Comparison of ENCODE assay signal across 22 cellular contexts in the genomic region with DNA sequence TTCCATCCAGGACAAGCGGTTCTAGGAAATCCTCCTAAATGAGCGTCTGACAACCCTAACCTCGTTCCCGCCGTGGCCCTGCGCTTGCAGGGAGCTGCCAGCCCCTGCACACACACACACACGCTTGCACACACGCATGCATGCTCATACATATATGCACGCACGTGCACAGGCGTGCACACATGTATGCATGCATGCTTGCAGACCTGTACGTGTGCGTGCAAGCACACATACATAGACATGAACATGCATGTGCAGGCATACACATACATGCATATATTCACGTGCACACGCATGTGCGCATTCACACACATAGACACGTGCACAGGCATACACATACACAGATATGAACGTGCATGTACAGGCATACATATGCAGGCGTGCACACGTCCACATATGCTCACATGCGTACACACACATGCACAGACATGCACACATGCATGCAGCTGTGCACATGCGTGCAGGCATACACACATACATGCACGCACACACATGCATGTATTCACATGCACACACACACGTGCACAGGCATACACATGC. TPM values are rescaled to one million over a fixed set of nuclear protein-coding genes. Genes with fewer than 3 reads are reported as not detected.
A peak's percentile ranks its signal among the peaks of the same experiment; 100 is the strongest.
DNase-seq lines count a peak whose midpoint lies in the region; ATAC-seq and TF ChIP-seq lines count a peak whose summit lies in the region.
"Had no signal": no experiment of that assay in that cellular context is flagged by ENCODE, and none has a peak within 500 bp of the region (broad histone marks: within the 10 kb centered on the region; RNA-seq: fewer than 3 reads in every experiment).

No MANE protein-coding gene starts in this region.

- no peak overlapping the region for H2BK120ac ChIP-seq in mesenchymal stem cell (ENCODE audit: low read depth, low read length)

- H3K9me3 Mint-ChIP-seq in type B pancreatic cell = no peaks in the 10 kb centered on the region
- H3K9me3 Mint-ChIP-seq: activated naive CD8-positive, alpha-beta T cell treated with anti-CD3 and anti-CD28 coated beads, Interleukin-2, amount 50 U/mL, for 24 hours had no signal

- peak overlapping the region; percentile 22 for H4K8ac ChIP-seq in mesenchymal stem cell (ENCODE audit: low read length)

- peaks cover 71 to 75% of the 10 kb centered on the region in 2 experiments for H3K36me3 ChIP-seq in mesenchymal stem cell (ENCODE audit: control insufficient read depth in 1 of 2, insufficient read depth in 2 of 2, low read depth in 1 of 2, low read length in 2 of 2)
- peaks cover 0 to 66% (median 0%) of the 10 kb centered on the region in 3 donors for H3K36me3 ChIP-seq in tibial nerve

- no peak for TF ChIP-seq EP300 in tibial nerve (IDR thresholded peaks at IDR 0.05)

- ATAC-seq in right cardiac atrium (peak; percentile 1), Right ventricle myocardium inferior (no peak), foreskin keratinocyte (no peak)
- ATAC-seq: activated naive CD8-positive, alpha-beta T cell treated with anti-CD3 and anti-CD28 coated beads, Interleukin-2, amount 50 U/mL, for 24 hours had no signal

- no peak overlapping the region for H3K23ac ChIP-seq in mesenchymal stem cell (ENCODE audit: low read length in 2 of 2)

- no peak overlapping the region for H3K27ac Mint-ChIP-seq in type B pancreatic cell
- H3K27ac Mint-ChIP-seq: activated naive CD8-positive, alpha-beta T cell treated with anti-CD3 and anti-CD28 coated beads, Interleukin-2, amount 50 U/mL, for 24 hours had no signal

- no peak overlapping the region for H2AFZ ChIP-seq in mesenchymal stem cell (ENCODE audit: low read depth, low read length)

- H3K9me3 ChIP-seq in right cardiac atrium (ENCODE audit: control insufficient read depth, low read length) (no peaks in the 10 kb centered on the region), mesenchymal stem cell (ENCODE audit: control insufficient read depth, low read length) (no peaks in the 10 kb centered on the region), tibial nerve (no peaks in the 10 kb centered on the region)
- H3K9me3 ChIP-seq: A549, BE2C, SJCRH30 had no signal

- TF ChIP-seq POLR2A in tibial nerve (IDR thresholded peaks at IDR 0.05) = no peak

- peak overlapping the region; percentile 65 for H3K4me3 Mint-ChIP-seq in type B pancreatic cell
- H3K4me3 Mint-ChIP-seq: activated naive CD8-positive, alpha-beta T cell treated with anti-CD3 and anti-CD28 coated beads, Interleukin-2, amount 50 U/mL, for 24 hours had no signal

- H3K4me1 Mint-ChIP-seq in type B pancreatic cell (ENCODE audit: unreplicated experiment) = peaks cover 11% of the 10 kb centered on the region
- H3K4me1 Mint-ChIP-seq: activated naive CD8-positive, alpha-beta T cell treated with anti-CD3 and anti-CD28 coated beads, Interleukin-2, amount 50 U/mL, for 24 hours had no signal

- H3K4me1 ChIP-seq in right cardiac atrium (ENCODE audit: control insufficient read depth, insufficient read depth, low read length) (peaks cover 12% of the 10 kb centered on the region), mesenchymal stem cell (ENCODE audit: control insufficient read depth, insufficient read depth, low read depth, low read length) (peaks cover 20% of the 10 kb centered on the region), foreskin keratinocyte (no peaks in the 10 kb centered on the region), tibial nerve (peaks cover 0 to 60% (median 20%) of the 10 kb centered on the region in 4 donors)

- H3K27me3 ChIP-seq in right cardiac atrium (ENCODE audit: control insufficient read depth, insufficient read depth) (no peaks in the 10 kb centered on the region), mesenchymal stem cell (ENCODE audit: control insufficient read depth in 1 of 2, insufficient read depth in 1 of 2, low read length in 2 of 2) (no peaks in the 10 kb centered on the region), foreskin keratinocyte (no peaks in the 10 kb centered on the region), tibial nerve (no peaks in the 10 kb centered on the region)
- H3K27me3 ChIP-seq: BE2C, SJCRH30 had no signal

- no peak overlapping the region for H2BK15ac ChIP-seq in mesenchymal stem cell (ENCODE audit: low read depth, poor library complexity, severe bottlenecking)

- intact Hi-C loops in right cardiac atrium (cut with DNase I) (no loop called here), Right ventricle myocardium inferior (cut with DNase I) (no loop called here)

- H3K27ac ChIP-seq in right cardiac atrium (ENCODE audit: low read length) (no peak overlapping the region), coronary artery (peak overlapping the region in 1 of 2 donors; percentile 74), mesenchymal stem cell (ENCODE audit: low read length, poor library complexity, severe bottlenecking) (no peak overlapping the region), foreskin keratinocyte (no peak overlapping the region), tibial nerve (no peak overlapping the region)
- H3K27ac ChIP-seq: A549, HL-60, SJCRH30 had no signal

- WGBS in right cardiac atrium = 53% methylated on average over 24 of the region's 24 CpGs
- 69% methylated on average over 24 of the region's 24 CpGs for WGBS in mesenchymal stem cell
- 62 to 68% methylated on average over 24 of the region's 24 CpGs for WGBS in tibial nerve, 2 donors

- no peaks in the 10 kb centered on the region for H3K36me3 Mint-ChIP-seq in type B pancreatic cell

- peaks cover 52% of the 10 kb centered on the region for H3K79me1 ChIP-seq in mesenchymal stem cell (replicated peaks; ENCODE audit: low read length, poor library complexity, severe bottlenecking)

- no peak overlapping the region for H2BK5ac ChIP-seq in mesenchymal stem cell (ENCODE audit: low read depth, low read length, poor library complexity, severe bottlenecking)

- no peak overlapping the region for H2BK12ac ChIP-seq in mesenchymal stem cell (ENCODE audit: low read length in 2 of 2)

- H2AK5ac ChIP-seq in mesenchymal stem cell (ENCODE audit: low read length, severe bottlenecking) = no peak overlapping the region

- H4K91ac ChIP-seq in mesenchymal stem cell (ENCODE audit: low read length) = no peak overlapping the region

- no peak overlapping the region for H3K14ac ChIP-seq in mesenchymal stem cell (ENCODE audit: low read length in 2 of 2)

- H3K4me3 ChIP-seq in right cardiac atrium (ENCODE audit: low read length) (no peak overlapping the region), coronary artery (peak overlapping the region; percentile 13), mesenchymal stem cell (ENCODE audit: insufficient read depth in 1 of 2, low read depth in 1 of 2, low read length in 2 of 2) (no peak overlapping the region), tibial nerve (no peak overlapping the region)
- H3K4me3 ChIP-seq: A549, SJCRH30 had no signal

- no peak overlapping the region for H3K18ac ChIP-seq in mesenchymal stem cell (ENCODE audit: low read depth in 1 of 2, low read length in 2 of 2)

- H3K4ac ChIP-seq in mesenchymal stem cell (ENCODE audit: low read depth in 1 of 2, low read length in 2 of 2) = no peak overlapping the region

- no peaks in the 10 kb centered on the region for H3K27me3 Mint-ChIP-seq in type B pancreatic cell
- H3K27me3 Mint-ChIP-seq: activated naive CD8-positive, alpha-beta T cell treated with anti-CD3 and anti-CD28 coated beads, Interleukin-2, amount 50 U/mL, for 24 hours had no signal

- no peak overlapping the region for H3K9ac ChIP-seq in mesenchymal stem cell (ENCODE audit: low read length)

- no peak overlapping the region for H3K4me2 ChIP-seq in mesenchymal stem cell (ENCODE audit: low read length, poor library complexity, severe bottlenecking)
- H3K4me2 ChIP-seq: A549 had no signal

- DNase-seq in right cardiac atrium (no peak), Right ventricle myocardium inferior (ENCODE audit: missing footprints) (no peak), coronary artery (ENCODE audit: low spot score) (no peak), mesenchymal stem cell (no peak), type B pancreatic cell (ENCODE audit: extremely low spot score, unreplicated experiment) (no peak), foreskin keratinocyte (no peak), tibial nerve (ENCODE audit: low spot score in 2 of 2) (no peak), D341Med (ENCODE audit: low spot score) (no peak)
- DNase-seq: activated CD8-positive, alpha-beta memory T cell treated with anti-CD3 and anti-CD28 coated beads, Interleukin-2, amount 50 U/mL, for 48 hours; activated effector memory CD4-positive, alpha-beta T cell treated with Interleukin-2 at 50 U/mL for 16 hours; activated naive CD8-positive, alpha-beta T cell treated with anti-CD3 and anti-CD28 coated beads, Interleukin-2, amount 50 U/mL, for 24 hours; Calu3; cortex of kidney; kidney glomerular epithelial cell; NCI-H2171 treated with DMSO at 0.1 percent for 48 hours; SJCRH30 had no signal

- TF ChIP-seq CTCF in coronary artery (IDR thresholded peaks at IDR 0.05) (no peak), type B pancreatic cell (conservative IDR thresholded peaks at IDR 0.05) (peak; percentile 3), foreskin keratinocyte (conservative IDR thresholded peaks at IDR 0.05) (no peak), tibial nerve (IDR thresholded peaks at IDR 0.05) (no peak)

RNA-seq across cellular contexts. Expression of a gene that starts 35.6 kb away (rescaled TPM):
- total RNA-seq in right cardiac atrium (not detected), Right ventricle myocardium inferior (not detected), type B pancreatic cell (ENCODE audit: low replicate concordance) (7.0 and 21.9 TPM in 2 replicates), foreskin keratinocyte (not detected in 2 replicates), tibial nerve (not detected)
- polyA plus RNA-seq in right cardiac atrium (not detected), foreskin keratinocyte (0.08 TPM in 1 of 2 replicates, not detected in the other)
- 0.18 TPM for polyA plus RNA-seq in mesenchymal stem cell (2013, experiment 1 of 2)
- polyA plus RNA-seq in mesenchymal stem cell (2013, experiment 2 of 2) = not detected
- total RNA-seq: occipital lobe; SJCRH30; T-helper 1 cell treated with Interleukin-12 subunit alpha and Interleukin-12 subunit beta and Interleukin-4 antibody, amounts not matched to agents 30 ng/mL and 1 ng/mL, for 36 hours had no signal

RNA-seq across cellular contexts. Expression of a gene that starts 38.5 kb away (rescaled TPM):
- total RNA-seq in right cardiac atrium (not detected), Right ventricle myocardium inferior (not detected), type B pancreatic cell (ENCODE audit: low replicate concordance) (not detected in 2 replicates), foreskin keratinocyte (not detected in 2 replicates), tibial nerve (not detected)
- polyA plus RNA-seq in right cardiac atrium (not detected), foreskin keratinocyte (not detected in 2 replicates)
- not detected for polyA plus RNA-seq in mesenchymal stem cell (2013, experiment 1 of 2)
- polyA plus RNA-seq in mesenchymal stem cell (2013, experiment 2 of 2) = not detected
- total RNA-seq: Calu3; occipital lobe; OCI-LY7; SJCRH30; T-helper 1 cell treated with Interleukin-12 subunit alpha and Interleukin-12 subunit beta and Interleukin-4 antibody, amounts not matched to agents 30 ng/mL and 1 ng/mL, for 36 hours had no signal
- polyA plus RNA-seq: A549 had no signal

RNA-seq across cellular contexts. Expression of a gene that starts 55.7 kb away (rescaled TPM):
- total RNA-seq in right cardiac atrium (10 to 100 TPM in 3 of 4 donors, 1 to 10 TPM in 1; 9.8 to 14.2 (median 11.4) TPM), Right ventricle myocardium inferior (11.1 TPM), type B pancreatic cell (ENCODE audit: low replicate concordance) (10.5 and 10.8 TPM in 2 replicates), foreskin keratinocyte (12.3 and 12.6 TPM in 2 replicates), tibial nerve (10 to 100 TPM; 19.7 to 30.3 (median 23.0) TPM)
- polyA plus RNA-seq in right cardiac atrium (14.8 TPM), foreskin keratinocyte (17.2 and 17.8 TPM in 2 replicates)
- 4.2 TPM for polyA plus RNA-seq in mesenchymal stem cell (2013, experiment 1 of 2)
- polyA plus RNA-seq in mesenchymal stem cell (2013, experiment 2 of 2) = 3.8 TPM

Comparison
In these comparisons a context has a peak if more than half of its experiments do, and no peak if none do; other contexts are left out.
1. ATAC-seq: peak in right cardiac atrium (2 of 2); none in Right ventricle myocardium inferior (single experiment) and foreskin keratinocyte (single experiment).